12 cellular contexts compared by ENCODE assay signal in the genomic region with DNA sequence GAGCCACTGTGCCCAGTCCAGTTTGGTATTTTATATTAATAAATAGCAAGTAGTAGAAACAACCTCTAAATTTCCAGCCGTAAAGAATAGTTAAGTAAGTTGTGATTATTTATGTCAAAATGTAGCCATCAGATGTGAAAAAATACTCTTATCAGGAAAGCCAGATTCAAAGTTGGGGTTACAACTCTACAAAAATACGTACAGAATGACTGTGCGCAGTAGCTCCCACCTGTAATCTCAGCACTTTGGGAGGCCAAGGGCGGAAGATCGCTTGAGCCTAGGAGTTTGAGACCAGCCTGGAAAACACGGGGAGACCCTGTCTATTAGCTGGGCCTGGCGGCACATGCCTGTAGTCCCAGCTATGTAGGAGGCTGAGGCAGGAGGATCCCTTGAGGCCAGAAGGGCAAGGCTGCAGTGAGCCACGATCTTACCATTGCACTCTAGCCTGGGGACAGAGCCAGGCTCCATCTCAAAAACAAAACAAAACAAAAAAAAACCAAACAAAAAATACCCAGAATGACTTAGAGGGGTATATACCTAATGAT. TPM values are rescaled to one million over a fixed set of nuclear protein-coding genes. Genes with fewer than 3 reads are reported as not detected.
DNase-seq lines count a peak whose midpoint lies in the region; ATAC-seq, FAIRE-seq and TF ChIP-seq lines count a peak whose summit lies in the region.
"Had no signal": no experiment of that assay in that cellular context is flagged by ENCODE, and none has a peak within 500 bp of the region (broad histone marks: within the 10 kb centered on the region; RNA-seq: fewer than 3 reads in every experiment).

No MANE protein-coding gene starts in this region.

- peak overlapping the region; percentile 66 for H3K9ac ChIP-seq in Karpas-422 (ENCODE audit: low read length)

- TF ChIP-seq CTCF in Caco-2 (IDR thresholded peaks at IDR 0.05; ENCODE audit: insufficient read depth in 1 of 2, low read depth in 1 of 2, low read length in 1 of 2, severe bottlenecking in 1 of 2, unreplicated experiment in 1 of 2) = no peak
- TF ChIP-seq CTCF in brain (conservative IDR thresholded peaks at IDR 0.05) = no peak
- TF ChIP-seq CTCF in nephron progenitor cell (IDR thresholded peaks at IDR 0.05) = no peak

- intact Hi-C loops in Caco-2 (cut with micrococcal nuclease; ENCODE audit: unreplicated experiment) = no loop called here

- CTCF ChIA-PET in Caco-2 (lab: Charles Lee) = interaction anchor here (1.0 to 3.8 kb wide), 4 partner anchors 9 to 51 kb away, joined by 3 to 45 read pairs (median 6); a partner anchor contains a TSS

- H3K4me3 Mint-ChIP-seq in Caco-2 (ENCODE audit: unreplicated experiment) (peak overlapping the region; percentile 89), brain (peak overlapping the region; percentile 61 to 98 (median 81)), nephron progenitor cell (peak overlapping the region; percentile 72)

- peaks cover 53% of the 10 kb centered on the region for H3K79me2 ChIP-seq in Karpas-422 (ENCODE audit: low read length)

- H3K27ac ChIP-seq in Karpas-422 (ENCODE audit: low read length) = no peak overlapping the region

- ATAC-seq in GM19035 (IDR thresholded peaks at IDR 0.05; ENCODE audit: unreplicated experiment) = no peak
- ATAC-seq: stimulated activated memory B cell treated with anti-CD40 and anti-IgM and Interleukin-4, amounts not matched to agents 10 μg/mL and 1 μg/mL and 100 μg/mL, for 72 hours had no signal

- H3K27me3 Mint-ChIP-seq in Caco-2 (ENCODE audit: insufficient read depth, unreplicated experiment) (no peaks in the 10 kb centered on the region), brain (no peaks in the 10 kb centered on the region), nephron progenitor cell (ENCODE audit: low read depth, poor library complexity) (no peaks in the 10 kb centered on the region)
- H3K27me3 Mint-ChIP-seq: stimulated activated memory B cell treated with anti-CD40 and anti-IgM and Interleukin-4, amounts not matched to agents 10 μg/mL and 1 μg/mL and 100 μg/mL, for 72 hours had no signal

- H3K27ac Mint-ChIP-seq in Caco-2 (ENCODE audit: unreplicated experiment) (no peak overlapping the region), brain (no peak overlapping the region), nephron progenitor cell (no peak overlapping the region)
- H3K27ac Mint-ChIP-seq: stimulated activated memory B cell treated with anti-CD40 and anti-IgM and Interleukin-4, amounts not matched to agents 10 μg/mL and 1 μg/mL and 100 μg/mL, for 72 hours had no signal

- H3K9me3 ChIP-seq in Caco-2 (no peaks in the 10 kb centered on the region), Karpas-422 (ENCODE audit: low read length) (no peaks in the 10 kb centered on the region)

- H3K4me1 ChIP-seq in Caco-2 (peaks cover 36% of the 10 kb centered on the region), Karpas-422 (ENCODE audit: low read length) (peaks cover 23% of the 10 kb centered on the region)

- peak overlapping the region; percentile 96 for H3K4me2 ChIP-seq in Karpas-422 (ENCODE audit: low read depth, low read length, poor library complexity, severe bottlenecking)

- H3K36me3 ChIP-seq in Caco-2 (ENCODE audit: control insufficient read depth, insufficient read depth, low read length) = peaks cover 5% of the 10 kb centered on the region
- H3K36me3 ChIP-seq in Karpas-422 (ENCODE audit: insufficient read depth, low read length) = peaks cover 11% of the 10 kb centered on the region; the same call in 1 of the 2 replicates

- H3K4me3 ChIP-seq in Caco-2 (ENCODE audit: low read depth, low read length) (no peak overlapping the region; the same call in 1 of the 2 replicates), Karpas-422 (ENCODE audit: low read length) (peak overlapping the region; percentile 98)

- no peak overlapping the region for H2AFZ ChIP-seq in Karpas-422 (ENCODE audit: low read length)

- no TSS peak for BruUV-seq in Caco-2 (replicated peaks; lab: Mats Ljungman, UMichigan)

- H3K27me3 ChIP-seq in Caco-2 (replicated peaks; ENCODE audit: control insufficient read depth, insufficient read depth, low read length) (no peaks in the 10 kb centered on the region), Karpas-422 (ENCODE audit: low read length) (no peaks in the 10 kb centered on the region)

- H3K36me3 Mint-ChIP-seq in Caco-2 (ENCODE audit: insufficient read depth, unreplicated experiment) = peaks cover 35% of the 10 kb centered on the region
- peaks cover 12% of the 10 kb centered on the region for H3K36me3 Mint-ChIP-seq in brain
- H3K36me3 Mint-ChIP-seq in nephron progenitor cell (ENCODE audit: low read depth) = peaks cover 27% of the 10 kb centered on the region

- POLR2A ChIA-PET in Caco-2 (lab: Charles Lee) = no interaction called here

- no peaks in the 10 kb centered on the region for H3K9me3 Mint-ChIP-seq in Caco-2 (ENCODE audit: unreplicated experiment)
- no peaks in the 10 kb centered on the region for H3K9me3 Mint-ChIP-seq in brain
- H3K9me3 Mint-ChIP-seq in nephron progenitor cell = no peaks in the 10 kb centered on the region
- H3K9me3 Mint-ChIP-seq: stimulated activated memory B cell treated with anti-CD40 and anti-IgM and Interleukin-4, amounts not matched to agents 10 μg/mL and 1 μg/mL and 100 μg/mL, for 72 hours had no signal

- no peaks in the 10 kb centered on the region for H3K9me2 ChIP-seq in Karpas-422 (replicated peaks; ENCODE audit: insufficient read depth, low read length)

- no peaks in the 10 kb centered on the region for H4K20me1 ChIP-seq in Karpas-422 (ENCODE audit: insufficient read depth, low read depth, low read length)

- H3K4me1 Mint-ChIP-seq in Caco-2 (ENCODE audit: low read depth, unreplicated experiment) (peaks cover 32% of the 10 kb centered on the region), brain (peaks cover 18% of the 10 kb centered on the region), nephron progenitor cell (peaks cover 28% of the 10 kb centered on the region)

- DNase-seq in Caco-2 (no peak), Karpas-422 (no peak), nephron progenitor cell (no peak), RKO (ENCODE audit: low spot score) (no peak), RCC 7860 (ENCODE audit: low spot score) (no peak)
- DNase-seq: activated gamma-delta T cell, NCI-H2227 treated with DMSO at 0.1 percent for 48 hours had no signal

- no peak for FAIRE-seq in RCC 7860 (lab: Jason Lieb, UNC)

RNA-seq across cellular contexts. Expression of a gene that starts 1.7 kb away (rescaled TPM):
- 37.7 and 44.4 TPM in 2 replicates for total RNA-seq in Caco-2 (2022)
- 7.7 and 11.7 TPM in 2 replicates for total RNA-seq in Karpas-422 (2014; rRNA removed; shearing (Covaris generic); ENCODE audit: low replicate concordance)
- polyA plus RNA-seq in brain (ENCODE audit: insufficient read depth, low read depth, low replicate concordance) = 9.4 TPM

RNA-seq across cellular contexts. Expression of a gene that starts 36.6 kb away (rescaled TPM):
- 0.48 and 0.81 TPM in 2 replicates for total RNA-seq in Caco-2 (2022)
- total RNA-seq in Karpas-422 (2014; rRNA removed; shearing (Covaris generic); ENCODE audit: low replicate concordance) = not detected in 2 replicates
- not detected for polyA plus RNA-seq in brain (ENCODE audit: insufficient read depth, low read depth, low replicate concordance)
- total RNA-seq: RPMI7951 had no signal

RNA-seq across cellular contexts. Expression of a gene that starts 37.8 kb away (rescaled TPM):
- total RNA-seq in Caco-2 (2022) = 0.35 and 0.68 TPM in 2 replicates
- total RNA-seq in Karpas-422 (2014; rRNA removed; shearing (Covaris generic); ENCODE audit: low replicate concordance) = not detected in 2 replicates
- 2.3 TPM for polyA plus RNA-seq in brain (ENCODE audit: insufficient read depth, low read depth, low replicate concordance)
- total RNA-seq: kidney epithelial cell, RPMI7951 had no signal

RNA-seq across cellular contexts. Expression of a gene that starts 43.3 kb away (rescaled TPM):
- total RNA-seq in Caco-2 (2022) = 0.53 and 1.1 TPM in 2 replicates
- total RNA-seq in Karpas-422 (2014; rRNA removed; shearing (Covaris generic); ENCODE audit: low replicate concordance) = not detected in 2 replicates
- polyA plus RNA-seq in brain (ENCODE audit: insufficient read depth, low read depth, low replicate concordance) = 2.1 TPM

RNA-seq across cellular contexts. Expression of a gene that starts 51.3 kb away (rescaled TPM):
- total RNA-seq in Caco-2 (2022) = 141 and 146 TPM in 2 replicates
- 60.4 and 112 TPM in 2 replicates for total RNA-seq in Karpas-422 (2014; rRNA removed; shearing (Covaris generic); ENCODE audit: low replicate concordance)
- 35.0 TPM for polyA plus RNA-seq in brain (ENCODE audit: insufficient read depth, low read depth, low replicate concordance)
